ENCODE assay signal across 17 cellular contexts in genomic region chr5:146703499-146703898, GRCh38.
"Had no signal": no experiment of that assay in that cellular context is flagged by ENCODE, and none has a peak within 500 bp of the region (broad histone marks: within the 10 kb centered on the region; RNA-seq: fewer than 3 reads in every experiment).

No MANE protein-coding gene starts in this region.

- H3K36me3 ChIP-seq: lower lobe of right lung, pancreas, thyroid gland, uterus had no signal

- ATAC-seq: activated CD8-positive, alpha-beta T cell treated with anti-CD3 and anti-CD28 coated beads for 36 hours; activated T-cell treated with anti-CD3 and anti-CD28 coated beads, Interleukin-2, amount 50 U/mL, for 72 hours; left colon; lower lobe of right lung had no signal

- DNase-seq: activated CD4-positive, alpha-beta T cell treated with anti-CD3 and anti-CD28 coated beads for 4 hours; activated CD8-positive, alpha-beta memory T cell treated with anti-CD3 and anti-CD28 coated beads, Interleukin-2, amount 50 U/mL, for 4 hours; activated CD8-positive, alpha-beta T cell treated with anti-CD3 and anti-CD28 coated beads for 36 hours; activated T-cell treated with anti-CD3 and anti-CD28 coated beads, Interleukin-2, amount 50 U/mL, for 72 hours; aorta; dorsolateral prefrontal cortex; foreskin melanocyte; head of caudate nucleus; left colon; lower lobe of right lung; midbrain; pancreas; stimulated activated CD4-positive, alpha-beta T cell treated with anti-CD3 and anti-CD28 coated beads, Interleukin-12 subunit alpha, Interleukin-12 subunit beta, amount 100 ng/mL, for 4 hours; stimulated activated CD4-positive, alpha-beta T cell treated with anti-CD3 and anti-CD28 coated beads, Interleukin-2, amount 100 ng/mL, for 24 hours; T-helper 2 cell; thyroid gland; uterus had no signal

- H3K9me3 ChIP-seq: lower lobe of right lung, pancreas, thyroid gland, uterus had no signal

- H3K27me3 ChIP-seq: dorsolateral prefrontal cortex, pancreas, thyroid gland, uterus had no signal

- H3K4me1 ChIP-seq: lower lobe of right lung, thyroid gland, uterus had no signal

- H3K4me3 Mint-ChIP-seq: activated CD8-positive, alpha-beta T cell treated with anti-CD3 and anti-CD28 coated beads for 36 hours; activated T-cell treated with anti-CD3 and anti-CD28 coated beads, Interleukin-2, amount 50 U/mL, for 72 hours had no signal

- H3K27ac ChIP-seq: lower lobe of right lung, pancreas, thyroid gland, uterus had no signal

- H3K4me3 ChIP-seq: dorsolateral prefrontal cortex, lower lobe of right lung, pancreas, thyroid gland, uterus had no signal

- H3K27ac Mint-ChIP-seq: activated CD8-positive, alpha-beta T cell treated with anti-CD3 and anti-CD28 coated beads for 36 hours; activated T-cell treated with anti-CD3 and anti-CD28 coated beads, Interleukin-2, amount 50 U/mL, for 72 hours had no signal

- H3K9me3 Mint-ChIP-seq: activated CD8-positive, alpha-beta T cell treated with anti-CD3 and anti-CD28 coated beads for 36 hours had no signal

- FAIRE-seq: pancreas had no signal

- H3K27me3 Mint-ChIP-seq: activated CD8-positive, alpha-beta T cell treated with anti-CD3 and anti-CD28 coated beads for 36 hours had no signal
